In the genomic region with DNA sequence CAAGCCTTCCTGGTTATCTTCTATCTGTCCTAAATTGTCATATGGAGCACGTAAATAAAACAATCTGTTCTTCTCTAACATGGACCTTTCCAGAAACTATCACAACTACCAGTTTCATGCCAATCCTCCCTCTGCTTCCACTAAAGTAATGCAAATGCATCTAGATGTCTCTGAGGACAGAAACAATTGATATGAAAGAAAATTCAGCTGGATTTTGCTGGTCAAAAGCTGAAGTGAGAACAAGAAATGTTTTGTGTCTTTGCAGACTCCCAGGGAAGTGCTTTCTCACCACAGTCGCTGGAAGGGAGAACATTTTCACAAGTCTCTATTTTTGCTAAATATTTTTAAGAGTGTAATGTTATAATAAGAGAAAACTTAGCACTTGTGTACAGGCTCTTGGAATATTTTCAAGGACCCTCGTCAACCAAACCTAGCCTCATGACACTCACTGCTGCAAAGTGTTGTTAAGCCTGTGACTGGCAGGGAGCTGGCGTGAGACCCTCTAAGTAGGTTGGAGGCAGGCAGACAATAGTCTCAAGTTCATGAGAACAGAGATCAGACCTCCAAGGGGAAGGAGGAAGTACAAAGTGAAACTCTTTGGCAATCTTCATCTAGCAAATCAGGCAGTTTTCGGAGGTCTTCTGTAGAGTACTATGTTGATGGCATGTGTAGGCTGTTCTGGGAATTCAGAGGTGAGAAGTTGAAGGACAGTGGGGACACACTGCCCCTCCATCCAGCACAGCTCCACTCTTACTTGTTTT, we compare ENCODE assay signal across 9 cellular contexts. TPM values are rescaled to one million over a fixed set of nuclear protein-coding genes. Genes with fewer than 3 reads are reported as not detected.
DNase-seq lines count a peak whose midpoint lies in the region; ATAC-seq, FAIRE-seq and TF ChIP-seq lines count a peak whose summit lies in the region.
"Had no signal": no experiment of that assay in that cellular context is flagged by ENCODE, and none has a peak within 500 bp of the region (broad histone marks: within the 10 kb centered on the region; RNA-seq: fewer than 3 reads in every experiment).

No MANE protein-coding gene starts in this region.

- no peaks in the 10 kb centered on the region for H3K9me3 Mint-ChIP-seq in activated B cell treated with CpG ODN at 0.5 μM for 24 hours

- no peak overlapping the region for H3K4me3 ChIP-seq in skin epidermis

- CTCF ChIA-PET in activated B cell treated with CpG ODN at 0.5 μM for 24 hours (lab: Charles Lee), result interaction anchor here (0.6 to 5.6 kb wide), 10 partner anchors 69 to 508 kb away, joined by 3 to 48 read pairs (median 4); a partner anchor contains a TSS

- H3K27me3 Mint-ChIP-seq in activated B cell treated with CpG ODN at 0.5 μM for 24 hours, result no peaks in the 10 kb centered on the region

- peaks cover 10% of the 10 kb centered on the region for H3K4me1 Mint-ChIP-seq in activated B cell treated with CpG ODN at 0.5 μM for 24 hours

- DNase-seq in activated B cell treated with CpG ODN at 0.5 μM for 24 hours (peak; percentile 17), COLO668 (lab: John Stamatoyannopoulos, UW; ENCODE audit: unreplicated experiment) (no peak), AG08396 (ENCODE audit: low spot score) (no peak), D721Med (ENCODE audit: insufficient read length, low spot score) (no peak)

- peak; percentile 40 for ATAC-seq in GM18861 (IDR thresholded peaks at IDR 0.05; ENCODE audit: unreplicated experiment)
- ATAC-seq in HG02885 (IDR thresholded peaks at IDR 0.05; ENCODE audit: poor library complexity, unreplicated experiment), result peak; percentile 36
- peak; percentile 71 for ATAC-seq in activated B cell treated with CpG ODN at 0.5 μM for 24 hours (ENCODE audit: low read depth)
- no peak for ATAC-seq in GM21786 (IDR thresholded peaks at IDR 0.05; ENCODE audit: unreplicated experiment)

- intact Hi-C loops in activated B cell treated with CpG ODN at 0.5 μM for 24 hours (cut with micrococcal nuclease), result loop anchor here (5.0 to 10.0 kb wide), 2 partner anchors 360 to 818 kb away; a partner anchor contains a TSS

- POLR2A ChIA-PET in activated B cell treated with CpG ODN at 0.5 μM for 24 hours (lab: Charles Lee), result interaction anchor here (1.0 to 3.3 kb wide), 7 partner anchors 69 to 505 kb away, joined by 3 to 22 read pairs (median 4); a partner anchor contains a TSS

- TF ChIP-seq CTCF in activated B cell treated with CpG ODN at 0.5 μM for 24 hours (IDR thresholded peaks at IDR 0.05) (no peak), D721Med (IDR thresholded peaks at IDR 0.05; ENCODE audit: insufficient read depth, missing control alignments) (no peak)

- no peak for FAIRE-seq in D721Med (lab: Jason Lieb, UNC)

- H3K27ac Mint-ChIP-seq in activated B cell treated with CpG ODN at 0.5 μM for 24 hours, result no peak overlapping the region

- H3K27ac ChIP-seq in skin epidermis, result peak overlapping the region in 12 of 21 experiments; percentile 0 to 61 (median 26)

- H3K36me3 Mint-ChIP-seq in activated B cell treated with CpG ODN at 0.5 μM for 24 hours (ENCODE audit: low read depth), result no peaks in the 10 kb centered on the region

- no peak overlapping the region for H3K4me3 Mint-ChIP-seq in activated B cell treated with CpG ODN at 0.5 μM for 24 hours

RNA-seq across cellular contexts. Expression of a gene that starts 38.8 kb away (rescaled TPM):
- not detected in 2 replicates for total RNA-seq in activated B cell treated with CpG ODN at 0.5 μM for 24 hours
- total RNA-seq: skeletal muscle tissue had no signal

RNA-seq across cellular contexts. Expression of a gene that starts 42.0 kb away (rescaled TPM):
- 42.8 and 46.3 TPM in 2 replicates for total RNA-seq in activated B cell treated with CpG ODN at 0.5 μM for 24 hours
